8 cellular contexts compared by ENCODE assay signal in genomic region chr6:108294297-108294786, GRCh38. TPM values are rescaled to one million over a fixed set of nuclear protein-coding genes. Genes with fewer than 3 reads are reported as not detected.
A peak's percentile ranks its signal among the peaks of the same experiment; 100 is the strongest.
DNase-seq lines count a peak whose midpoint lies in the region; ATAC-seq and TF ChIP-seq lines count a peak whose summit lies in the region.

No MANE protein-coding gene starts in this region.

- H3K4me1 ChIP-seq in mucosa of descending colon (ENCODE audit: low read depth) = peaks cover 10% of the 10 kb centered on the region

- peak overlapping the region; percentile 81 for H3K4me3 ChIP-seq in mucosa of descending colon

- intact Hi-C loops in mucosa of descending colon (cut with DNase I, micrococcal nuclease) = no loop called here

- peaks cover 5% of the 10 kb centered on the region for H3K36me3 ChIP-seq in mucosa of descending colon (ENCODE audit: low read depth)

- ATAC-seq in GM19397 (IDR thresholded peaks at IDR 0.05; ENCODE audit: unreplicated experiment) (peak; percentile 27), HG03575 (IDR thresholded peaks at IDR 0.05; ENCODE audit: extremely low read depth, insufficient number of reproducible peaks, low FRiP score, unreplicated experiment) (peak; percentile 4), mucosa of descending colon (peak; percentile 32)

- no peak for DNase-seq in caudate nucleus (lab: John Stamatoyannopoulos, UW)
- no peak for DNase-seq in mucosa of descending colon
- DNase-seq in GDM1 (lab: John Stamatoyannopoulos, UW) = no peak
- DNase-seq in NCI-H1417 treated with DMSO at 0.1 percent for 48 hours (lab: John Stamatoyannopoulos, UW) = no peak
- DNase-seq in AG08395 (ENCODE audit: low spot score) = no peak

- TF ChIP-seq CTCF in 22Rv1 (IDR thresholded peaks at IDR 0.05) (no peak), mucosa of descending colon (IDR thresholded peaks at IDR 0.05) (no peak)

- H3K9me3 ChIP-seq in mucosa of descending colon = no peaks in the 10 kb centered on the region

- H3K27ac ChIP-seq in 22Rv1 (peak overlapping the region; percentile 97), caudate nucleus (ENCODE audit: low read depth, low read length) (peak overlapping the region; percentile 94)

RNA-seq across cellular contexts. Expression of gene AFG1L, which starts 0.5 kb away (rescaled TPM):
- total RNA-seq in mucosa of descending colon = 10 to 100 TPM in 2 of 3 donors, 1 to 10 TPM in 1; 8.4 to 11.7 (median 10.6) TPM

RNA-seq across cellular contexts. Expression of gene SNX3, which starts 33.5 kb away (rescaled TPM):
- 100 to 1,000 TPM in 2 of 3 donors, 10 to 100 TPM in 1; 97.8 to 139 (median 103) TPM for total RNA-seq in mucosa of descending colon
